ENCODE assay signal across 25 cellular contexts in the genomic region with DNA sequence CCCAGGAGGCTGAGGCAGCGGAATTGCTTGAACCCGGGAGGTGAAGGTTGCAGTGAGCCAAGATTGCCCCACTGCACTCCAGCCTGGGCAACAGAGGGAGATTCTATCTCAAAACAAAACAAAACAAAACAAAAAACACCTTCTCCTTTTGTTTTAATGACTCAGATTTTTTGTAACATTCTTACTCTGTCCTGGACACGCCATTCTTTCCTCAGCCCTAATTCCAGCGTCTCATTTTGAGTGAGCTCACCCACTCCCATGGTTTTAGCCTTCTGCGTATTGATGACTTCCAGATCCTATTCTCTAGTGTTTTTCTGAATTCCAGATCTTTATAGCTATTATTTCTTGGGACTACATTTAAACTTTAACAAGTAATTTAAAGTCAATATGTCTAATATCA.
"Had no signal": no experiment of that assay in that cellular context is flagged by ENCODE, and none has a peak within 500 bp of the region (broad histone marks: within the 10 kb centered on the region; RNA-seq: fewer than 3 reads in every experiment).

No MANE protein-coding gene starts in this region.

- ATAC-seq: effector memory CD8-positive, alpha-beta T cell; esophagus mucosa; foreskin keratinocyte; gastrocnemius medialis; gastroesophageal sphincter; heart left ventricle; heart right ventricle had no signal

- H3K27me3 ChIP-seq: colonic mucosa, esophagus muscularis mucosa, esophagus squamous epithelium, foreskin keratinocyte, gastrocnemius medialis, gastroesophageal sphincter, heart left ventricle, heart right ventricle had no signal

- H3K4me3 ChIP-seq: colonic mucosa, coronary artery, dorsolateral prefrontal cortex, esophagus muscularis mucosa, esophagus squamous epithelium, gastrocnemius medialis, gastroesophageal sphincter, heart left ventricle, heart right ventricle had no signal

- H3K27ac ChIP-seq: colonic mucosa, coronary artery, dorsolateral prefrontal cortex, epithelial cell of prostate, esophagus muscularis mucosa, esophagus squamous epithelium, foreskin keratinocyte, gastrocnemius medialis, gastroesophageal sphincter, heart left ventricle, heart right ventricle had no signal

- H3K9me3 ChIP-seq: colonic mucosa, esophagus muscularis mucosa, esophagus squamous epithelium, gastrocnemius medialis, gastroesophageal sphincter, heart left ventricle, heart right ventricle had no signal

- H3K36me3 ChIP-seq: colonic mucosa, esophagus muscularis mucosa, esophagus squamous epithelium, gastrocnemius medialis, gastroesophageal sphincter, heart left ventricle, heart right ventricle had no signal

- H3K27ac Mint-ChIP-seq: dendritic cell treated with granulocyte-macrophage colony-stimulating factor and Interleukin-4, amounts not matched to agents 40 ng/mL and 50 ng/mL, for 4 days; effector memory CD8-positive, alpha-beta T cell; endodermal cell had no signal

- H3K4me1 Mint-ChIP-seq: endodermal cell had no signal

- DNase-seq: colonic mucosa; cortex of kidney; dermis blood vessel endothelial cell; dorsolateral prefrontal cortex; effector CD4-positive, alpha-beta T cell; effector CD8-positive, alpha-beta T cell; effector memory CD4-positive, alpha-beta T cell; effector memory CD8-positive, alpha-beta T cell; endodermal cell; erythroblast; esophagus squamous epithelium; foreskin fibroblast; foreskin keratinocyte; foreskin melanocyte; gastrocnemius medialis; glutamatergic neuron; head of caudate nucleus; heart left ventricle; heart right ventricle had no signal

- H3K9me3 Mint-ChIP-seq: dendritic cell treated with granulocyte-macrophage colony-stimulating factor and Interleukin-4, amounts not matched to agents 40 ng/mL and 50 ng/mL, for 4 days; endodermal cell had no signal

- H3K4me1 ChIP-seq: colonic mucosa, gastrocnemius medialis, heart left ventricle, heart right ventricle had no signal

- H3K4me3 Mint-ChIP-seq: dendritic cell treated with granulocyte-macrophage colony-stimulating factor and Interleukin-4, amounts not matched to agents 40 ng/mL and 50 ng/mL, for 4 days; effector memory CD8-positive, alpha-beta T cell; endodermal cell had no signal
